Comparison of ENCODE assay signal across 10 cellular contexts in genomic region chr7:125059861-125060456, GRCh38.
A peak's percentile ranks its signal among the peaks of the same experiment; 100 is the strongest.
DNase-seq lines count a peak whose midpoint lies in the region; TF ChIP-seq lines count a peak whose summit lies in the region.
"Had no signal": no experiment of that assay in that cellular context is flagged by ENCODE, and none has a peak within 500 bp of the region (broad histone marks: within the 10 kb centered on the region; RNA-seq: fewer than 3 reads in every experiment).

No MANE protein-coding gene starts in this region.

- H3K36me3 Mint-ChIP-seq in chondrocyte (ENCODE audit: low read depth): no peaks in the 10 kb centered on the region

- H3K4me3 Mint-ChIP-seq in chondrocyte (ENCODE audit: unreplicated experiment): no peak overlapping the region

- TF ChIP-seq CTCF in chondrocyte (IDR thresholded peaks at IDR 0.05) (peak; percentile 94), retinal pigment epithelial cell (conservative IDR thresholded peaks at IDR 0.05; ENCODE audit: low read depth, low read length) (peak; percentile 22), brain microvascular endothelial cell (IDR thresholded peaks at IDR 0.05; ENCODE audit: low read depth, low read length, missing control alignments) (no peak)

- no peaks in the 10 kb centered on the region for H3K36me3 ChIP-seq in brain microvascular endothelial cell (replicated peaks)

- H3K4me1 Mint-ChIP-seq in chondrocyte (ENCODE audit: low read depth): peaks cover 19% of the 10 kb centered on the region

- peak; percentile 14 for DNase-seq in SKM-1 treated with dmso at 0.1 percent for 144 hours (lab: John Stamatoyannopoulos, UW; ENCODE audit: unreplicated experiment)
- no peak for DNase-seq in SKM-1 (lab: John Stamatoyannopoulos, UW; ENCODE audit: unreplicated experiment)
- peak; percentile 39 for DNase-seq in NCI-H345 treated with DMSO at 0.1 percent for 48 hours (lab: John Stamatoyannopoulos, UW; ENCODE audit: unreplicated experiment)
- no peak for DNase-seq in chondrocyte (ENCODE audit: low spot score)
- DNase-seq in retinal pigment epithelial cell (ENCODE audit: low read depth): no peak
- DNase-seq in activated CD4-positive, CD25-positive, alpha-beta regulatory T cell treated with anti-CD3 and anti-CD28 coated beads, Interleukin-2, amount 50 U/mL, for 72 hours: no peak
- DNase-seq in brain microvascular endothelial cell: no peak
- DNase-seq in substantia nigra (lab: John Stamatoyannopoulos, UW): no peak
- DNase-seq: activated naive CD4-positive, alpha-beta T cell treated with Interleukin-2 at 50 U/mL for 16 hours; NCI-H187 treated with DMSO at 0.1 percent for 48 hours had no signal

- H3K27ac ChIP-seq in brain microvascular endothelial cell (no peak overlapping the region), substantia nigra (ENCODE audit: low read depth, low read length, poor library complexity, severe bottlenecking) (no peak overlapping the region)

- in situ Hi-C loops in brain microvascular endothelial cell (cut with HindIII; ENCODE audit: low pct_ligation_motif_present, low sequenced_read_pairs): no loop called here

- H3K4me3 ChIP-seq in retinal pigment epithelial cell (ENCODE audit: low read length) (no peak overlapping the region), brain microvascular endothelial cell (ENCODE audit: low read depth, low read length) (no peak overlapping the region)

- no peak overlapping the region for H3K27ac Mint-ChIP-seq in chondrocyte (ENCODE audit: unreplicated experiment)

- peaks cover 8% of the 10 kb centered on the region for H3K27me3 Mint-ChIP-seq in chondrocyte (ENCODE audit: low read depth)

- no peaks in the 10 kb centered on the region for H3K27me3 ChIP-seq in brain microvascular endothelial cell (replicated peaks)

- no peaks in the 10 kb centered on the region for H3K9me3 Mint-ChIP-seq in chondrocyte (ENCODE audit: low read depth)

Comparison
In these comparisons a context has a peak if more than half of its experiments do, and no peak if none do; other contexts are left out.
1. DNase-seq: peak in SKM-1 treated with dmso at 0.1 percent for 144 hours (single experiment) and NCI-H345 treated with DMSO at 0.1 percent for 48 hours (single experiment); none in SKM-1 (single experiment), chondrocyte (single experiment), retinal pigment epithelial cell (single experiment), activated CD4-positive, CD25-positive, alpha-beta regulatory T cell treated with anti-CD3 and anti-CD28 coated beads, Interleukin-2, amount 50 U/mL, for 72 hours (single experiment), brain microvascular endothelial cell (single experiment) and substantia nigra (0 of 49).